8 cellular contexts compared by ENCODE assay signal in genomic region chr10:14839305-14839695, GRCh38. TPM values are rescaled to one million over a fixed set of nuclear protein-coding genes. Genes with fewer than 3 reads are reported as not detected.
DNase-seq lines count a peak whose midpoint lies in the region; ATAC-seq and TF ChIP-seq lines count a peak whose summit lies in the region.

No MANE protein-coding gene starts in this region.

- ATAC-seq in psoas muscle (no peak), HG03342 (IDR thresholded peaks at IDR 0.05; ENCODE audit: unreplicated experiment) (no peak)

- H3K27ac ChIP-seq in SJSA1: peak overlapping the region; percentile 93
- peak overlapping the region; percentile 97 for H3K27ac ChIP-seq in psoas muscle

- 8 to 10% (median 8%) methylated on average over 14 of the region's 14 CpGs for WGBS in psoas muscle, 3 donors

- TF ChIP-seq CTCF in fibroblast of mammary gland (conservative IDR thresholded peaks at IDR 0.05; ENCODE audit: control insufficient read depth, insufficient read depth, low read depth, low read length) (no peak), psoas muscle (IDR thresholded peaks at IDR 0.05) (no peak)

- H3K27me3 ChIP-seq in H7 (ENCODE audit: control insufficient read depth, insufficient read depth, low read length): no peaks in the 10 kb centered on the region
- H3K27me3 ChIP-seq in SJSA1 (replicated peaks): no peaks in the 10 kb centered on the region
- H3K27me3 ChIP-seq in psoas muscle (ENCODE audit: insufficient read depth in 3 of 3, low read length in 2 of 3): no peaks in the 10 kb centered on the region

- H3K9me3 ChIP-seq in SJSA1 (replicated peaks): no peaks in the 10 kb centered on the region
- H3K9me3 ChIP-seq in psoas muscle: no peaks in the 10 kb centered on the region

- peaks cover 10% of the 10 kb centered on the region for H3K4me1 ChIP-seq in SJSA1 (replicated peaks)
- H3K4me1 ChIP-seq in psoas muscle: peaks cover 18% of the 10 kb centered on the region

- intact Hi-C loops in psoas muscle (cut with DNase I): loop anchor here (2.0 to 10.0 kb wide), 5 partner anchors 38 to 328 kb away; partner anchors contain the start of genes NMT2 (in 2 of the 2) and MEIG1 (in 1 of the 2)

- H3K4me3 ChIP-seq in H7 (ENCODE audit: insufficient read depth, low read depth, low read length): peak overlapping the region; percentile 98
- H3K4me3 ChIP-seq in SJSA1: peak overlapping the region; percentile 93
- H3K4me3 ChIP-seq in fibroblast of mammary gland (ENCODE audit: control insufficient read depth, low read depth, low read length): peak overlapping the region; percentile 92
- H3K4me3 ChIP-seq in psoas muscle: peak overlapping the region; percentile 79

- H3K36me3 ChIP-seq in H7 (replicated peaks; ENCODE audit: control insufficient read depth, insufficient read depth, low read length): peaks cover 22% of the 10 kb centered on the region
- H3K36me3 ChIP-seq in SJSA1: peaks cover 53% of the 10 kb centered on the region
- H3K36me3 ChIP-seq in psoas muscle (ENCODE audit: insufficient read depth in 1 of 2, low read depth in 1 of 2): peaks cover 21 to 49% of the 10 kb centered on the region in 2 donors

- DNase-seq in H7 (no peak), SJSA1 (ENCODE audit: low read depth in 1 of 2, low spot score in 2 of 2) (no peak), fibroblast of mammary gland (ENCODE audit: low read depth) (peak; percentile 16), psoas muscle (no peak), amniotic stem cell (lab: John Stamatoyannopoulos, UW) (no peak), mucosa of gallbladder (ENCODE audit: low spot score) (no peak)
- no peak for DNase-seq in stimulated activated CD4-positive, alpha-beta T cell treated with anti-CD3 and anti-CD28 coated beads, Interleukin-4, amount 100 ng/mL, for 24 hours

RNA-seq across cellular contexts. Expression of gene HSPA14, which starts 1.2 kb away (rescaled TPM):
- 18.5 and 24.0 TPM in 2 replicates for total RNA-seq in H7 (2014; rRNA removed; shearing (Covaris generic))
- total RNA-seq in SJSA1 (2014; rRNA removed; shearing (Covaris generic)): 36.5 and 40.4 TPM in 2 replicates
- 10 to 100 TPM in 3 of 4 donors, 1 to 10 TPM in 1; 5.5 to 20.8 (median 14.0) TPM for total RNA-seq in psoas muscle
- polyA plus RNA-seq in psoas muscle: 10 to 100 TPM; 11.9 to 29.8 (median 15.4) TPM
- 8.0 TPM for total RNA-seq in mucosa of gallbladder

RNA-seq across cellular contexts. Expression of gene MSANTD7, which starts 1.2 kb away (rescaled TPM):
- total RNA-seq in H7 (2014; rRNA removed; shearing (Covaris generic)): 17.4 and 23.7 TPM in 2 replicates
- total RNA-seq in SJSA1 (2014; rRNA removed; shearing (Covaris generic)): 18.2 and 25.7 TPM in 2 replicates
- total RNA-seq in psoas muscle (1 to 10 TPM; 4.0 to 7.0 (median 5.8) TPM), mucosa of gallbladder (10.4 TPM)
- 1 to 10 TPM; 3.4 to 9.7 (median 5.8) TPM for polyA plus RNA-seq in psoas muscle

RNA-seq across cellular contexts. Expression of gene CDNF, which starts 1.5 kb away (rescaled TPM):
- 0.28 and 2.8 TPM in 2 replicates for total RNA-seq in H7 (2014; rRNA removed; shearing (Covaris generic))
- total RNA-seq in SJSA1 (2014; rRNA removed; shearing (Covaris generic)): 0.29 and 0.38 TPM in 2 replicates
- 10 to 100 TPM; 15.4 to 23.5 (median 18.9) TPM for total RNA-seq in psoas muscle
- 10 to 100 TPM in 2 of 3 donors, 1 to 10 TPM in 1; 4.9 to 19.3 (median 11.7) TPM for polyA plus RNA-seq in psoas muscle
- total RNA-seq in mucosa of gallbladder: 0.98 TPM

RNA-seq across cellular contexts. Expression of gene SUV39H2, which starts 39.4 kb away (rescaled TPM):
- 26.8 and 27.6 TPM in 2 replicates for total RNA-seq in H7 (2014; rRNA removed; shearing (Covaris generic))
- 45.1 and 46.0 TPM in 2 replicates for total RNA-seq in SJSA1 (2014; rRNA removed; shearing (Covaris generic))
- 1 to 10 TPM; 4.4 to 7.9 (median 6.2) TPM for total RNA-seq in psoas muscle
- polyA plus RNA-seq in psoas muscle: 1 to 10 TPM; 2.3 to 6.3 (median 5.8) TPM
- 5.9 TPM for total RNA-seq in mucosa of gallbladder
